In genomic region chr1:32179443-32180185, GRCh38 we compare ENCODE assay signal across 8 cellular contexts. TPM values are rescaled to one million over a fixed set of nuclear protein-coding genes. Genes with fewer than 3 reads are reported as not detected.
A peak's percentile ranks its signal among the peaks of the same experiment; 100 is the strongest.
DNase-seq lines count a peak whose midpoint lies in the region; ATAC-seq, FAIRE-seq and TF ChIP-seq lines count a peak whose summit lies in the region.

Gene TXLNA (plus strand): TSS chr1:32179675. CDS start chr1:32180346, 671 bp downstream.

- H3K4me1 ChIP-seq in pancreas = peaks cover 0 to 18% (median 15%) of the 10 kb centered on the region in 3 donors
- H3K4me1 ChIP-seq in thyroid gland = peaks cover 18 to 38% of the 10 kb centered on the region in 2 donors

- WGBS in pancreas, 2 donors = 0 to 1% methylated on average over 67 to 79 of the region's 79 CpGs
- WGBS in thyroid gland, 2 donors = 1 to 5% methylated on average over 7 to 42 of the region's 79 CpGs

- TF ChIP-seq POLR2A in thyroid gland (IDR thresholded peaks at IDR 0.05) = peak in 1 of 2 donors; percentile 70

- H3K36me3 ChIP-seq in pancreas (peaks cover 0 to 13% (median 5%) of the 10 kb centered on the region in 3 donors), thyroid gland (peaks cover 7 to 9% of the 10 kb centered on the region in 2 donors)

- ATAC-seq in HG02588 (IDR thresholded peaks at IDR 0.05; ENCODE audit: unreplicated experiment) = peak; percentile 83
- peak; percentile 93 to 95 (median 94) for ATAC-seq in pancreas

- DNase-seq in NCI-H1092 treated with DMSO at 0.1 percent for 48 hours (lab: John Stamatoyannopoulos, UW) (peak; percentile 97), SKM-1 treated with dmso at 0.1 percent for 144 hours (lab: John Stamatoyannopoulos, UW; ENCODE audit: unreplicated experiment) (peak; percentile 93), glutamatergic neuron (peak; percentile 96), pancreas (peak; percentile 89 to 97 (median 93)), thyroid gland (peak; percentile 94 to 96)

- no peaks in the 10 kb centered on the region for H3K27me3 Mint-ChIP-seq in activated naive CD8-positive, alpha-beta T cell
- H3K27me3 Mint-ChIP-seq in glutamatergic neuron (ENCODE audit: unreplicated experiment) = peaks cover 5% of the 10 kb centered on the region

- peak; percentile 12 for TF ChIP-seq CTCF in glutamatergic neuron (IDR thresholded peaks at IDR 0.05; ENCODE audit: partially characterized antibody, unreplicated experiment)
- TF ChIP-seq CTCF in pancreas (IDR thresholded peaks at IDR 0.05) = no peak
- peak in 1 of 6 experiments; percentile 26 for TF ChIP-seq CTCF in thyroid gland (IDR thresholded peaks at IDR 0.05)

- no peak for FAIRE-seq in pancreas (lab: Jason Lieb, UNC)

- peak within 1 kb of the TSS; percentile 96 for H3K27ac Mint-ChIP-seq in activated naive CD8-positive, alpha-beta T cell
- H3K27ac Mint-ChIP-seq in glutamatergic neuron (ENCODE audit: unreplicated experiment) = peak within 1 kb of the TSS; percentile 95

- H3K4me3 Mint-ChIP-seq in activated naive CD8-positive, alpha-beta T cell = peak within 1 kb of the TSS; percentile 94
- peak within 1 kb of the TSS; percentile 92 for H3K4me3 Mint-ChIP-seq in glutamatergic neuron (ENCODE audit: unreplicated experiment)

- H3K36me3 Mint-ChIP-seq in activated naive CD8-positive, alpha-beta T cell = peaks cover 12% of the 10 kb centered on the region
- H3K36me3 Mint-ChIP-seq in glutamatergic neuron (ENCODE audit: unreplicated experiment) = no peaks in the 10 kb centered on the region

- intact Hi-C loops in pancreas (cut with DNase I) (no loop called here), thyroid gland (cut with DNase I) (no loop called here)

- H3K9me3 Mint-ChIP-seq in activated naive CD8-positive, alpha-beta T cell (ENCODE audit: low read depth) = no peaks in the 10 kb centered on the region
- H3K9me3 Mint-ChIP-seq in glutamatergic neuron (ENCODE audit: unreplicated experiment) = peaks cover 8% of the 10 kb centered on the region

- no peaks in the 10 kb centered on the region for H3K9me3 ChIP-seq in pancreas
- H3K9me3 ChIP-seq in thyroid gland = no peaks in the 10 kb centered on the region

- H3K4me3 ChIP-seq in GM08714 (ENCODE audit: low read length) (peak within 1 kb of the TSS; percentile 95), pancreas (peak within 1 kb of the TSS; percentile 46 to 80 (median 67)), thyroid gland (replicated peaks in 1 of 3) (peak within 1 kb of the TSS; percentile 2 to 49 (median 21))

- peaks cover 44% of the 10 kb centered on the region for H3K4me1 Mint-ChIP-seq in activated naive CD8-positive, alpha-beta T cell (ENCODE audit: low read depth)
- peaks cover 11% of the 10 kb centered on the region for H3K4me1 Mint-ChIP-seq in glutamatergic neuron (ENCODE audit: low read depth, unreplicated experiment)

- H3K27me3 ChIP-seq in pancreas (no peaks in the 10 kb centered on the region), thyroid gland (no peaks in the 10 kb centered on the region)

- H3K27ac ChIP-seq in pancreas = peak within 1 kb of the TSS; percentile 75 to 93 (median 82)
- peak within 1 kb of the TSS; percentile 81 to 94 (median 87) for H3K27ac ChIP-seq in thyroid gland

RNA-seq across cellular contexts. Expression of gene TXLNA, which starts in this region (rescaled TPM):
- total RNA-seq in glutamatergic neuron (ENCODE audit: unreplicated experiment) (48.6 TPM), pancreas (10 to 100 TPM; 13.8 to 29.3 (median 20.3) TPM), thyroid gland (10 to 100 TPM; 47.7 to 69.4 (median 60.6) TPM)
- polyA plus RNA-seq in pancreas = 10 to 100 TPM; 13.6 to 14.4 TPM

Comparison
In these comparisons a context has a peak if more than half of its experiments do, and no peak if none do; other contexts are left out.
1. Peak in every context shown above with its lines: DNase-seq, ATAC-seq, H3K4me3 ChIP-seq and H3K27ac ChIP-seq.
2. H3K4me3 ChIP-seq: peak in every context shown above with its lines; median percentile 95 in GM08714; 67 in pancreas; 21 in thyroid gland.